Comparison of ENCODE assay signal across 9 cellular contexts in the genomic region with DNA sequence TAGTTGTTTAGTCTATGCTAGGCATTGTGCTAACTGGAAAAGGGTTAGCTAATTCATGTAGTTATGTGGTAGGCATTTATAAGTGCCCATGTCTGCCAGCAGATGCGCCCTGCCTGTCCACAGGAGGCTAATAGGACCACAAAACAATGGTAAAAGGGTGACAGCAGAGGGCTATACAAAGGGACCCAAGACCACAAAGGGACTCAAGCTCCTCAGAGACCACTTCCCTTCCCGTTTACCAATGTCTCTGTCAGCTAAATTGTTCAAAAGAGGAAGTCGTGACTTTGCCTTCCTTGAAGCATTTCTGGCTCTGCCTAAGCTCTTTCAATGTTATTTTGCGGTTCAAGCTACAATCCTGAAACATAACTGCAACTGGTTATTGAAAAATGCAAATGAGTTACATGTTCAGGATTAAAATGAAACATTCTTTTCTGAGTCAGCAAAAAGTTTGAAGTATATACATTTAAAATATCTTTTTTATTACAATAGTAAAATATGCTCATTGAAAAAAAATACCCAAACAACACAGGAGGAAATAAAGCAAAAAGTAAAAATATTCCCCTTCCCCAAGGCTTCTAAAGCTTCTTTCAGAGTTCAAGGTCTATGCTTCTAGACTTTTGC.
DNase-seq lines count a peak whose midpoint lies in the region; ATAC-seq and TF ChIP-seq lines count a peak whose summit lies in the region.
"Had no signal": no experiment of that assay in that cellular context is flagged by ENCODE, and none has a peak within 500 bp of the region (broad histone marks: within the 10 kb centered on the region; RNA-seq: fewer than 3 reads in every experiment).

No MANE protein-coding gene starts in this region.

- H3K36me3 ChIP-seq in heart left ventricle, result no peaks in the 10 kb centered on the region
- H3K36me3 ChIP-seq: neutrophil had no signal

- DNase-seq in heart left ventricle (no peak), cardiac septum (ENCODE audit: low spot score) (no peak), UCSD-AML1 (lab: John Stamatoyannopoulos, UW; ENCODE audit: unreplicated experiment) (peak; percentile 33), NCI-H1930 (lab: John Stamatoyannopoulos, UW) (no peak), NCI-H2081 treated with DMSO at 0.1 percent for 48 hours (lab: John Stamatoyannopoulos, UW) (no peak), DMS153 (lab: John Stamatoyannopoulos, UW) (no peak), T-helper 9 cell (no peak)

- no peak overlapping the region for H3K4me3 ChIP-seq in heart left ventricle

- TF ChIP-seq CTCF in heart left ventricle (IDR thresholded peaks at IDR 0.05), result no peak

- H3K9me3 ChIP-seq in heart left ventricle, result peaks cover 0 to 9% (median 0%) of the 10 kb centered on the region in 12 donors
- H3K9me3 ChIP-seq: neutrophil had no signal

- intact Hi-C loops in heart left ventricle (cut with DNase I) (no loop called here), cardiac septum (cut with DNase I) (no loop called here)

- H3K4me1 ChIP-seq in heart left ventricle, result peaks cover 0 to 32% (median 0%) of the 10 kb centered on the region in 12 donors

- WGBS in heart left ventricle, 4 donors, result 59 to 62% (median 60%) methylated on average over 4 of the region's 4 CpGs

- TF ChIP-seq POLR2A in heart left ventricle (IDR thresholded peaks at IDR 0.05), result no peak

- peaks cover 0 to under 1% (median 0%) of the 10 kb centered on the region in 9 donors for H3K27me3 ChIP-seq in heart left ventricle
- H3K27me3 ChIP-seq: neutrophil had no signal

- peak in 3 of 4 donors; percentile 28 to 61 (median 36) for ATAC-seq in heart left ventricle
- ATAC-seq in HG03460 (IDR thresholded peaks at IDR 0.05; ENCODE audit: unreplicated experiment), result peak; percentile 59

- H3K27ac ChIP-seq in heart left ventricle, result peak overlapping the region in 1 of 12 donors; percentile 81
- H3K27ac ChIP-seq: neutrophil had no signal
